8 cellular contexts compared by ENCODE assay signal in genomic region chr21:44301093-44301492, GRCh38. TPM values are rescaled to one million over a fixed set of nuclear protein-coding genes. Genes with fewer than 3 reads are reported as not detected.
DNase-seq lines count a peak whose midpoint lies in the region; ATAC-seq and TF ChIP-seq lines count a peak whose summit lies in the region.

No MANE protein-coding gene starts in this region.

- no peaks in the 10 kb centered on the region for H3K36me3 Mint-ChIP-seq in progenitor cell of endocrine pancreas (ENCODE audit: insufficient read depth)

- WGBS in esophagus muscularis mucosa = 66% methylated on average over 12 of the region's 12 CpGs

- TF ChIP-seq CTCF in RWPE2 (IDR thresholded peaks at IDR 0.05; ENCODE audit: poor library complexity, severe bottlenecking) (no peak), esophagus muscularis mucosa (IDR thresholded peaks at IDR 0.05) (no peak), progenitor cell of endocrine pancreas (IDR thresholded peaks at IDR 0.05; ENCODE audit: unreplicated experiment) (no peak)

- intact Hi-C loops in esophagus muscularis mucosa (cut with DNase I) = no loop called here

- peak overlapping the region; percentile 82; the same call in 1 of the 2 replicates for H3K9ac ChIP-seq in ES-I3 (ENCODE audit: low read depth, low read length)

- H3K27me3 ChIP-seq in RWPE2 (ENCODE audit: insufficient read depth, poor library complexity, severe bottlenecking) = no peaks in the 10 kb centered on the region
- peaks cover 0 to 11% (median 0%) of the 10 kb centered on the region in 4 donors for H3K27me3 ChIP-seq in esophagus muscularis mucosa

- H3K36me3 ChIP-seq in ES-I3 (ENCODE audit: insufficient read depth, low read length) (no peaks in the 10 kb centered on the region), RWPE2 (ENCODE audit: low read depth) (peaks cover 1% of the 10 kb centered on the region; the same call in 1 of the 2 replicates), esophagus muscularis mucosa (peaks cover 0 to 3% (median 0%) of the 10 kb centered on the region in 4 donors)

- no peaks in the 10 kb centered on the region; the same call in 1 of the 2 replicates for H3K4me1 ChIP-seq in ES-I3 (ENCODE audit: insufficient read depth, low read length)
- H3K4me1 ChIP-seq in RWPE2 (ENCODE audit: insufficient read depth, poor library complexity, severe bottlenecking) = peaks cover 3% of the 10 kb centered on the region
- H3K4me1 ChIP-seq in esophagus muscularis mucosa = peaks cover 66 to 84% (median 76%) of the 10 kb centered on the region in 4 donors

- DNase-seq in RWPE2 (ENCODE audit: low spot score) = no peak
- no peak for DNase-seq in esophagus muscularis mucosa (ENCODE audit: extremely low spot score)
- no peak for DNase-seq in progenitor cell of endocrine pancreas (ENCODE audit: low spot score, unreplicated experiment)
- DNase-seq in NCI-H1048 (lab: John Stamatoyannopoulos, UW) = no peak
- DNase-seq in NCI-H2171 (lab: John Stamatoyannopoulos, UW) = no peak
- DNase-seq in NCI-H128 (lab: John Stamatoyannopoulos, UW; ENCODE audit: unreplicated experiment) = no peak

- H3K9me3 ChIP-seq in ES-I3 (ENCODE audit: control insufficient read depth, insufficient read depth, low read length) (no peaks in the 10 kb centered on the region), RWPE2 (ENCODE audit: severe bottlenecking) (no peaks in the 10 kb centered on the region), esophagus muscularis mucosa (no peaks in the 10 kb centered on the region)

- peaks cover 30% of the 10 kb centered on the region for H3K4me1 Mint-ChIP-seq in progenitor cell of endocrine pancreas (ENCODE audit: low read depth)

- H3K9me3 Mint-ChIP-seq in progenitor cell of endocrine pancreas (ENCODE audit: low read depth) = no peaks in the 10 kb centered on the region

- peak overlapping the region; percentile 90 for H3K27ac Mint-ChIP-seq in progenitor cell of endocrine pancreas

- peak overlapping the region; percentile 97 for H3K4me3 ChIP-seq in RWPE2 (ENCODE audit: severe bottlenecking)
- H3K4me3 ChIP-seq in esophagus muscularis mucosa = peak overlapping the region; percentile 93 to 98 (median 96)

- H3K27ac ChIP-seq in RWPE2 (ENCODE audit: poor library complexity, severe bottlenecking) (peak overlapping the region; percentile 75), esophagus muscularis mucosa (replicated peaks in 1 of 4) (peak overlapping the region; percentile 89 to 93 (median 93))

- no peak for TF ChIP-seq POLR2A in esophagus muscularis mucosa (IDR thresholded peaks at IDR 0.05; ENCODE audit: low read depth)

- H3K27me3 Mint-ChIP-seq in progenitor cell of endocrine pancreas = no peaks in the 10 kb centered on the region

- ATAC-seq in RWPE2 (ENCODE audit: low read depth) (no peak), GM18511 (IDR thresholded peaks at IDR 0.05; ENCODE audit: unreplicated experiment) (no peak)

- peak overlapping the region; percentile 73 for H3K4me3 Mint-ChIP-seq in progenitor cell of endocrine pancreas (ENCODE audit: low read depth)

- no peak for TF ChIP-seq EP300 in esophagus muscularis mucosa (IDR thresholded peaks at IDR 0.05)

RNA-seq across cellular contexts. Expression of gene PFKL, which starts 1.2 kb away (rescaled TPM):
- total RNA-seq in esophagus muscularis mucosa = 100 to 1,000 TPM in 1 of 4 donors, 10 to 100 TPM in 3; 61.5 to 109 (median 83.4) TPM
- 120 and 132 TPM in 2 replicates for total RNA-seq in progenitor cell of endocrine pancreas

RNA-seq across cellular contexts. Expression of gene AIRE, which starts 15.4 kb away (rescaled TPM):
- total RNA-seq in esophagus muscularis mucosa (not detected), progenitor cell of endocrine pancreas (not detected in 2 replicates)

RNA-seq across cellular contexts. Expression of gene CFAP410, which starts 38.1 kb away (rescaled TPM):
- total RNA-seq in esophagus muscularis mucosa = 10 to 100 TPM; 26.6 to 43.5 (median 32.3) TPM
- 32.4 and 32.5 TPM in 2 replicates for total RNA-seq in progenitor cell of endocrine pancreas

RNA-seq across cellular contexts. Expression of gene DNMT3L, which starts 39.4 kb away (rescaled TPM):
- total RNA-seq in esophagus muscularis mucosa = not detected
- not detected in 2 replicates for total RNA-seq in progenitor cell of endocrine pancreas

RNA-seq across cellular contexts. Expression of gene TRPM2, which starts 52.3 kb away (rescaled TPM):
- 1 to 10 TPM; 1.6 to 3.5 (median 2.7) TPM for total RNA-seq in esophagus muscularis mucosa
- total RNA-seq in progenitor cell of endocrine pancreas = 0.16 and 0.17 TPM in 2 replicates
